1 cellular context compared by ENCODE assay signal in the genomic region with DNA sequence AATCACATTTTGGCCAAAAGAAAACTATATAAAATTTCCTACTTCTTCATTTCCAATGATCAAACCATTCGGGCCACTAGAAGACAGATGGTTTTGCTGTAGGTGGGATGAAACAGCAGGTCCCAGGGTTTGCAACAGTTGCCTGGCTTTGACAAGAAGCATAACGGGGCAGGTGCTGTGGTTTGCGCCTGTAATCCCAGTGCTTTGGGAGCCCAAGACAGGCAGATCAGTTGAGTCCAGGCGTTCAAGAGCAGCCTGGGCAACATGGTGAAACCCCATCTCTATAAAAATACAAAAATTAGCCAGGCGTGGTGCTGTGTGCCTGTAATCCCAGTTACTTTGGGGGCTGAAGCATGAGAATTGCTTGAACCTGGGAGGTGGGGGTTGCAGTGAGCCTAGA.
TF ChIP-seq lines count a peak whose summit lies in the region.

No MANE protein-coding gene starts in this region.

TF ChIP-seq in GM23338, 12 proteins besides CTCF, POLR2A, EP300 and RAD21 (continued from another document):
- TF ChIP-seq ETS1 (IDR thresholded peaks at IDR 0.05) (no peak), POLR2AphosphoS5 (IDR thresholded peaks at IDR 0.05; ENCODE audit: low read depth) (no peak), STAT1 (IDR thresholded peaks at IDR 0.05; ENCODE audit: unreplicated experiment) (no peak), NANOG (IDR thresholded peaks at IDR 0.05; ENCODE audit: borderline replicate concordance) (no peak), JUNB (IDR thresholded peaks at IDR 0.05; ENCODE audit: unreplicated experiment) (no peak), ZNF114 (CRISPR knock-in tag; IDR thresholded peaks at IDR 0.05) (no peak)
- TF ChIP-seq, protein P1, sequence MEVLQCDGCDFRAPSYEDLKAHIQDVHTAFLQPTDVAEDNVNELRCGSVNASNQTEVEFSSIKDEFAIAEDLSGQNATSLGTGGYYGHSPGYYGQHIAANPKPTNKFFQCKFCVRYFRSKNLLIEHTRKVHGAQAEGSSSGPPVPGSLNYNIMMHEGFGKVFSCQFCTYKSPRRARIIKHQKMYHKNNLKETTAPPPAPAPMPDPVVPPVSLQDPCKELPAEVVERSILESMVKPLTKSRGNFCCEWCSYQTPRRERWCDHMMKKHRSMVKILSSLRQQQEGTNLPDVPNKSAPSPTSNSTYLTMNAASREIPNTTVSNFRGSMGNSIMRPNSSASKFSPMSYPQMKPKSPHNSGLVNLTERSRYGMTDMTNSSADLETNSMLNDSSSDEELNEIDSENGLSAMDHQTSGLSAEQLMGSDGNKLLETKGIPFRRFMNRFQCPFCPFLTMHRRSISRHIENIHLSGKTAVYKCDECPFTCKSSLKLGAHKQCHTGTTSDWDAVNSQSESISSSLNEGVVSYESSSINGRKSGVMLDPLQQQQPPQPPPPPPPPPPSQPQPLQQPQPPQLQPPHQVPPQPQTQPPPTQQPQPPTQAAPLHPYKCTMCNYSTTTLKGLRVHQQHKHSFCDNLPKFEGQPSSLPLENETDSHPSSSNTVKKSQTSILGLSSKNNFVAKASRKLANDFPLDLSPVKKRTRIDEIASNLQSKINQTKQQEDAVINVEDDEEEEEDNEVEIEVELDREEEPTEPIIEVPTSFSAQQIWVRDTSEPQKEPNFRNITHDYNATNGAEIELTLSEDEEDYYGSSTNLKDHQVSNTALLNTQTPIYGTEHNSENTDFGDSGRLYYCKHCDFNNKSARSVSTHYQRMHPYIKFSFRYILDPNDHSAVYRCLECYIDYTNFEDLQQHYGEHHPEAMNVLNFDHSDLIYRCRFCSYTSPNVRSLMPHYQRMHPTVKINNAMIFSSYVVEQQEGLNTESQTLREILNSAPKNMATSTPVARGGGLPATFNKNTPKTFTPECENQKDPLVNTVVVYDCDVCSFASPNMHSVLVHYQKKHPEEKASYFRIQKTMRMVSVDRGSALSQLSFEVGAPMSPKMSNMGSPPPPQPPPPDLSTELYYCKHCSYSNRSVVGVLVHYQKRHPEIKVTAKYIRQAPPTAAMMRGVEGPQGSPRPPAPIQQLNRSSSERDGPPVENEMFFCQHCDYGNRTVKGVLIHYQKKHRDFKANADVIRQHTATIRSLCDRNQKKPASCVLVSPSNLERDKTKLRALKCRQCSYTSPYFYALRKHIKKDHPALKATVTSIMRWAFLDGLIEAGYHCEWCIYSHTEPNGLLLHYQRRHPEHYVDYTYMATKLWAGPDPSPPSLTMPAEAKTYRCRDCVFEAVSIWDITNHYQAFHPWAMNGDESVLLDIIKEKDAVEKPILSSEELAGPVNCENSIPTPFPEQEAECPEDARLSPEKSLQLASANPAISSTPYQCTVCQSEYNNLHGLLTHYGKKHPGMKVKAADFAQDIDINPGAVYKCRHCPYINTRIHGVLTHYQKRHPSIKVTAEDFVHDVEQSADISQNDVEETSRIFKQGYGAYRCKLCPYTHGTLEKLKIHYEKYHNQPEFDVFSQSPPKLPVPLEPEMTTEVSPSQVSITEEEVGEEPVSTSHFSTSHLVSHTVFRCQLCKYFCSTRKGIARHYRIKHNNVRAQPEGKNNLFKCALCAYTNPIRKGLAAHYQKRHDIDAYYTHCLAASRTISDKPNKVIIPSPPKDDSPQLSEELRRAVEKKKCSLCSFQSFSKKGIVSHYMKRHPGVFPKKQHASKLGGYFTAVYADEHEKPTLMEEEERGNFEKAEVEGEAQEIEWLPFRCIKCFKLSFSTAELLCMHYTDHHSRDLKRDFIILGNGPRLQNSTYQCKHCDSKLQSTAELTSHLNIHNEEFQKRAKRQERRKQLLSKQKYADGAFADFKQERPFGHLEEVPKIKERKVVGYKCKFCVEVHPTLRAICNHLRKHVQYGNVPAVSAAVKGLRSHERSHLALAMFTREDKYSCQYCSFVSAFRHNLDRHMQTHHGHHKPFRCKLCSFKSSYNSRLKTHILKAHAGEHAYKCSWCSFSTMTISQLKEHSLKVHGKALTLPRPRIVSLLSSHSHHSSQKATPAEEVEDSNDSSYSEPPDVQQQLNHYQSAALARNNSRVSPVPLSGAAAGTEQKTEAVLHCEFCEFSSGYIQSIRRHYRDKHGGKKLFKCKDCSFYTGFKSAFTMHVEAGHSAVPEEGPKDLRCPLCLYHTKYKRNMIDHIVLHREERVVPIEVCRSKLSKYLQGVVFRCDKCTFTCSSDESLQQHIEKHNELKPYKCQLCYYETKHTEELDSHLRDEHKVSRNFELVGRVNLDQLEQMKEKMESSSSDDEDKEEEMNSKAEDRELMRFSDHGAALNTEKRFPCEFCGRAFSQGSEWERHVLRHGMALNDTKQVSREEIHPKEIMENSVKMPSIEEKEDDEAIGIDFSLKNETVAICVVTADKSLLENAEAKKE (CRISPR knock-in tag; IDR thresholded peaks at IDR 0.05), result no peak
